Comparison of ENCODE assay signal across 21 cellular contexts in genomic region chr22:43432883-43433415, GRCh38. TPM values are rescaled to one million over a fixed set of nuclear protein-coding genes. Genes with fewer than 3 reads are reported as not detected.
"Had no signal": no experiment of that assay in that cellular context is flagged by ENCODE, and none has a peak within 500 bp of the region (broad histone marks: within the 10 kb centered on the region; RNA-seq: fewer than 3 reads in every experiment).

No MANE protein-coding gene starts in this region.

- ATAC-seq: heart left ventricle; left lobe of liver; mucosa of descending colon; naive thymus-derived CD8-positive, alpha-beta T cell; right cardiac atrium had no signal

- H3K4me1 ChIP-seq: heart left ventricle, thyroid gland, vagina had no signal

- DNase-seq: endodermal cell; erythroblast; foreskin melanocyte; heart left ventricle; hippocampal formation; mucosa of descending colon; naive thymus-derived CD8-positive, alpha-beta T cell; right cardiac atrium; stimulated activated CD4-positive, alpha-beta T cell treated with anti-CD3 and anti-CD28 coated beads, Interleukin-2, amount 100 ng/mL, for 24 hours; stimulated activated CD4-positive, alpha-beta T cell treated with anti-CD3 and anti-CD28 coated beads, Interleukin-4, amount 100 ng/mL, for 4 hours; stimulated activated naive CD4-positive, alpha-beta T cell; stomach; substantia nigra; thyroid gland had no signal

- H3K27ac ChIP-seq: heart left ventricle, ovary, stomach, thyroid gland, vagina had no signal

- H3K36me3 Mint-ChIP-seq: naive thymus-derived CD8-positive, alpha-beta T cell; type B pancreatic cell had no signal

- H3K4me3 Mint-ChIP-seq: dendritic cell treated with granulocyte-macrophage colony-stimulating factor and Interleukin-4, amounts not matched to agents 40 ng/mL and 50 ng/mL, for 4 days; endodermal cell; naive thymus-derived CD8-positive, alpha-beta T cell; type B pancreatic cell had no signal

- H3K9me3 Mint-ChIP-seq: dendritic cell treated with granulocyte-macrophage colony-stimulating factor and Interleukin-4, amounts not matched to agents 40 ng/mL and 50 ng/mL, for 4 days; endodermal cell; naive thymus-derived CD8-positive, alpha-beta T cell; type B pancreatic cell had no signal

- H3K36me3 ChIP-seq: heart left ventricle, ovary, stomach, thyroid gland, vagina had no signal

- H3K9me3 ChIP-seq: heart left ventricle, mucosa of descending colon, ovary, stomach, thyroid gland, vagina had no signal

- H3K4me3 ChIP-seq: heart left ventricle, mucosa of descending colon, ovary, stomach, thyroid gland, vagina had no signal

- H3K4me1 Mint-ChIP-seq: endodermal cell; naive thymus-derived CD8-positive, alpha-beta T cell had no signal

- H3K27ac Mint-ChIP-seq: dendritic cell treated with granulocyte-macrophage colony-stimulating factor and Interleukin-4, amounts not matched to agents 40 ng/mL and 50 ng/mL, for 4 days; endodermal cell; naive thymus-derived CD8-positive, alpha-beta T cell; progenitor cell of endocrine pancreas; type B pancreatic cell had no signal

- H3K27me3 ChIP-seq: ovary, thyroid gland, vagina had no signal

RNA-seq across cellular contexts. Expression of gene MPPED1, which starts 21.1 kb away (rescaled TPM):
- total RNA-seq: endothelial cell of umbilical vein; naive thymus-derived CD8-positive, alpha-beta T cell; thyroid gland had no signal
